In genomic region chr4:26858035-26858918, GRCh38 we compare ENCODE assay signal across 8 cellular contexts. TPM values are rescaled to one million over a fixed set of nuclear protein-coding genes. Genes with fewer than 3 reads are reported as not detected.
DNase-seq lines count a peak whose midpoint lies in the region; ATAC-seq and TF ChIP-seq lines count a peak whose summit lies in the region.

No MANE protein-coding gene starts in this region.

- peak overlapping the region; percentile 71 for H3K4me3 ChIP-seq in kidney epithelial cell (ENCODE audit: low read depth, low read length)
- peak overlapping the region; percentile 84 for H3K4me3 ChIP-seq in thoracic aorta

- no peak for ATAC-seq in activated naive CD4-positive, alpha-beta T cell treated with anti-CD3 and anti-CD28 coated beads, Interleukin-2, amount 50 U/mL, for 72 hours
- no peak for ATAC-seq in thoracic aorta (ENCODE audit: insufficient number of reproducible peaks, low FRiP score, low read depth)
- no peak for ATAC-seq in HG02678 (IDR thresholded peaks at IDR 0.05; ENCODE audit: unreplicated experiment)

- H3K27me3 ChIP-seq in kidney epithelial cell (ENCODE audit: control insufficient read depth, insufficient read depth, low read length), result no peaks in the 10 kb centered on the region
- no peaks in the 10 kb centered on the region for H3K27me3 ChIP-seq in thoracic aorta (replicated peaks; ENCODE audit: insufficient read depth)

- H3K9me3 Mint-ChIP-seq in activated naive CD4-positive, alpha-beta T cell treated with anti-CD3 and anti-CD28 coated beads, Interleukin-2, amount 10 ng/mL, durations not matched to agents 7 days and 5 days, result no peaks in the 10 kb centered on the region
- no peaks in the 10 kb centered on the region for H3K9me3 Mint-ChIP-seq in activated naive CD4-positive, alpha-beta T cell treated with anti-CD3 and anti-CD28 coated beads, Interleukin-2, amount 50 U/mL, for 72 hours

- no peaks in the 10 kb centered on the region for H3K9me3 ChIP-seq in thoracic aorta

- H3K4me1 Mint-ChIP-seq in activated naive CD4-positive, alpha-beta T cell treated with anti-CD3 and anti-CD28 coated beads, Interleukin-2, amount 10 ng/mL, durations not matched to agents 7 days and 5 days, result peaks cover 37% of the 10 kb centered on the region

- H3K27me3 Mint-ChIP-seq in activated naive CD4-positive, alpha-beta T cell treated with anti-CD3 and anti-CD28 coated beads, Interleukin-2, amount 10 ng/mL, durations not matched to agents 7 days and 5 days, result peaks cover 12% of the 10 kb centered on the region

- peak overlapping the region; percentile 87 for H3K4me3 Mint-ChIP-seq in activated naive CD4-positive, alpha-beta T cell treated with anti-CD3 and anti-CD28 coated beads, Interleukin-2, amount 10 ng/mL, durations not matched to agents 7 days and 5 days

- CTCF ChIA-PET in activated naive CD4-positive, alpha-beta T cell treated with anti-CD3 and anti-CD28 coated beads, Interleukin-2, amount 10 ng/mL, durations not matched to agents 7 days and 5 days (lab: Charles Lee), result interaction anchor here (0.6 to 1.1 kb wide), 2 partner anchors 15 to 445 kb away, joined by 3 to 4 read pairs; no protein-coding TSS in a partner anchor

- TF ChIP-seq CTCF in kidney epithelial cell (IDR thresholded peaks at IDR 0.05; ENCODE audit: insufficient read depth, low read length, poor library complexity, severe bottlenecking) (no peak), thoracic aorta (IDR thresholded peaks at IDR 0.05) (no peak)

- peak overlapping the region; percentile 79 for H3K27ac Mint-ChIP-seq in activated naive CD4-positive, alpha-beta T cell treated with anti-CD3 and anti-CD28 coated beads, Interleukin-2, amount 10 ng/mL, durations not matched to agents 7 days and 5 days
- peak overlapping the region; percentile 78 to 91 for H3K27ac Mint-ChIP-seq in activated naive CD4-positive, alpha-beta T cell treated with anti-CD3 and anti-CD28 coated beads, Interleukin-2, amount 50 U/mL, for 72 hours

- DNase-seq in activated naive CD4-positive, alpha-beta T cell treated with anti-CD3 and anti-CD28 coated beads, Interleukin-2, amount 10 ng/mL, durations not matched to agents 7 days and 5 days, result no peak
- no peak for DNase-seq in activated naive CD4-positive, alpha-beta T cell treated with anti-CD3 and anti-CD28 coated beads, Interleukin-2, amount 50 U/mL, for 16 hours
- DNase-seq in activated naive CD4-positive, alpha-beta T cell treated with anti-CD3 and anti-CD28 coated beads, Interleukin-2, amount 50 U/mL, for 72 hours (ENCODE audit: low spot score in 2 of 2), result no peak
- DNase-seq in kidney epithelial cell (ENCODE audit: low read depth) (no peak), thoracic aorta (ENCODE audit: low spot score) (no peak), Ammon's horn (ENCODE audit: low spot score) (no peak)
- DNase-seq in activated CD4-positive, alpha-beta T cell treated with anti-CD3 and anti-CD28 coated beads, Interleukin-2, amount 50 U/mL, for 48 hours, result no peak

- peak overlapping the region; percentile 55 to 68 for H3K27ac ChIP-seq in thoracic aorta

- H3K4me1 ChIP-seq in thoracic aorta (ENCODE audit: control insufficient read depth in 1 of 2, low read depth in 2 of 2), result peaks cover 22 to 35% of the 10 kb centered on the region in 2 donors

- peaks cover 6% of the 10 kb centered on the region for H3K36me3 Mint-ChIP-seq in activated naive CD4-positive, alpha-beta T cell treated with anti-CD3 and anti-CD28 coated beads, Interleukin-2, amount 10 ng/mL, durations not matched to agents 7 days and 5 days
- peaks cover 15 to 24% of the 10 kb centered on the region in 2 donors for H3K36me3 Mint-ChIP-seq in activated naive CD4-positive, alpha-beta T cell treated with anti-CD3 and anti-CD28 coated beads, Interleukin-2, amount 50 U/mL, for 72 hours

- H3K36me3 ChIP-seq in kidney epithelial cell (ENCODE audit: control insufficient read depth, insufficient read depth, low read length) (no peaks in the 10 kb centered on the region), thoracic aorta (no peaks in the 10 kb centered on the region)

RNA-seq across cellular contexts. Expression of gene STIM2, which starts 2.4 kb away (rescaled TPM):
- total RNA-seq in activated naive CD4-positive, alpha-beta T cell treated with anti-CD3 and anti-CD28 coated beads, Interleukin-2, amount 50 U/mL, for 72 hours, result 10 to 100 TPM; 43.0 to 49.1 TPM
- total RNA-seq in kidney epithelial cell (12.0 and 15.3 TPM in 2 replicates), thoracic aorta (10 to 100 TPM; 14.3 to 53.3 TPM)
